In genomic region chr17:21043296-21044232, GRCh38 we compare ENCODE assay signal across 8 cellular contexts. TPM values are rescaled to one million over a fixed set of nuclear protein-coding genes. Genes with fewer than 3 reads are reported as not detected.
A peak's percentile ranks its signal among the peaks of the same experiment; 100 is the strongest.
DNase-seq lines count a peak whose midpoint lies in the region; ATAC-seq and TF ChIP-seq lines count a peak whose summit lies in the region.

No MANE protein-coding gene starts in this region.

- peak overlapping the region; percentile 93 for H3K27ac ChIP-seq in DOHH2 (ENCODE audit: low read depth, low read length)
- peak overlapping the region; percentile 92 for H3K27ac ChIP-seq in KMS-11
- H3K27ac ChIP-seq in osteoblast (ENCODE audit: low read depth, low read length) = peak overlapping the region; percentile 95
- H3K27ac ChIP-seq in thyroid gland = peak overlapping the region; percentile 93 to 99 (median 97)

- H3K4me3 ChIP-seq in DOHH2 (ENCODE audit: low read length) = peak overlapping the region; percentile 79
- H3K4me3 ChIP-seq in KMS-11 (IDR thresholded peaks at IDR 0.05; ENCODE audit: insufficient read depth, low read depth, low read length) = no peak overlapping the region
- H3K4me3 ChIP-seq in osteoblast (ENCODE audit: insufficient read depth, low read length) = peak overlapping the region; percentile 79
- peak overlapping the region in 2 of 3 donors; percentile 28 to 61 for H3K4me3 ChIP-seq in thyroid gland (replicated peaks in 1 of 3)

- peaks cover 20% of the 10 kb centered on the region for H4K20me1 ChIP-seq in DOHH2 (ENCODE audit: control insufficient read depth, insufficient read depth, low read depth, low read length)
- H4K20me1 ChIP-seq in KMS-11 (ENCODE audit: insufficient read depth) = peaks cover 4% of the 10 kb centered on the region; the same call in 1 of the 2 replicates
- H4K20me1 ChIP-seq in osteoblast (ENCODE audit: insufficient read depth, low read length) = peaks cover 28% of the 10 kb centered on the region

- H3K79me2 ChIP-seq in DOHH2 (ENCODE audit: control insufficient read depth, low read length) (peaks cover 42% of the 10 kb centered on the region), KMS-11 (ENCODE audit: insufficient read depth, low read depth) (peaks cover 36% of the 10 kb centered on the region), osteoblast (ENCODE audit: insufficient read depth, low read length) (peaks cover 41% of the 10 kb centered on the region)

- no peaks in the 10 kb centered on the region for H3K27me3 ChIP-seq in DOHH2 (ENCODE audit: control insufficient read depth, low read length)
- H3K27me3 ChIP-seq in KMS-11 (ENCODE audit: insufficient read depth, low read depth) = no peaks in the 10 kb centered on the region
- H3K27me3 ChIP-seq in osteoblast (ENCODE audit: insufficient read depth, low read length) = no peaks in the 10 kb centered on the region
- H3K27me3 ChIP-seq in thyroid gland = no peaks in the 10 kb centered on the region

- ATAC-seq in GM21717 (IDR thresholded peaks at IDR 0.05; ENCODE audit: unreplicated experiment) = peak; percentile 87

- H3K36me3 ChIP-seq in DOHH2 (ENCODE audit: control insufficient read depth, low read length) = peaks cover 37% of the 10 kb centered on the region
- H3K36me3 ChIP-seq in KMS-11 (ENCODE audit: insufficient read depth) = no peaks in the 10 kb centered on the region
- no peaks in the 10 kb centered on the region for H3K36me3 ChIP-seq in osteoblast (ENCODE audit: insufficient read depth, low read length)
- no peaks in the 10 kb centered on the region for H3K36me3 ChIP-seq in thyroid gland

- H2AFZ ChIP-seq in KMS-11 (ENCODE audit: low read depth) = peak overlapping the region; percentile 74
- peak overlapping the region; percentile 46 for H2AFZ ChIP-seq in osteoblast (ENCODE audit: low read length)

- H3K9me2 ChIP-seq in DOHH2 (replicated peaks; ENCODE audit: control insufficient read depth, low read length) = no peaks in the 10 kb centered on the region

- peaks cover 34% of the 10 kb centered on the region for H3K4me1 ChIP-seq in DOHH2 (ENCODE audit: control insufficient read depth, low read length)
- H3K4me1 ChIP-seq in KMS-11 (ENCODE audit: low read depth, poor library complexity, severe bottlenecking) = peaks cover 31% of the 10 kb centered on the region
- H3K4me1 ChIP-seq in osteoblast (ENCODE audit: insufficient read depth, low read length) = peaks cover 27% of the 10 kb centered on the region
- H3K4me1 ChIP-seq in thyroid gland = peaks cover 16 to 33% of the 10 kb centered on the region in 2 donors

- TF ChIP-seq CTCF in DOHH2 (IDR thresholded peaks at IDR 0.05; ENCODE audit: low read depth, low read length, poor library complexity, severe bottlenecking) = peak; percentile 85
- peak; percentile 68 for TF ChIP-seq CTCF in KMS-11 (conservative IDR thresholded peaks at IDR 0.05; ENCODE audit: low read depth, low read length)
- TF ChIP-seq CTCF in osteoblast (IDR thresholded peaks at IDR 0.05; ENCODE audit: extremely low read depth, low read depth, low read length) = peak; percentile 74
- peak; percentile 66 to 93 (median 82) for TF ChIP-seq CTCF in thyroid gland (IDR thresholded peaks at IDR 0.05)

- intact Hi-C loops in thyroid gland (cut with DNase I) = loop anchor here (5.0 to 10.0 kb wide), 2 partner anchors 169 to 241 kb away; partner anchors contain the start of genes MAP2K3 and TMEM11

- peak in 1 of 2 donors; percentile 61 for TF ChIP-seq POLR2A in thyroid gland (IDR thresholded peaks at IDR 0.05)

- peaks cover 12% of the 10 kb centered on the region for H3F3A ChIP-seq in DOHH2 (ENCODE audit: control insufficient read depth, insufficient read depth)

- peak overlapping the region; percentile 84 for H3K9ac ChIP-seq in KMS-11

- H3K4me2 ChIP-seq in DOHH2 (ENCODE audit: low read length) (peak overlapping the region; percentile 98), KMS-11 (peak overlapping the region; percentile 71), osteoblast (ENCODE audit: insufficient read depth, low read length) (peak overlapping the region; percentile 85)

- 3 to 5% methylated on average over 27 of the region's 50 CpGs for WGBS in thyroid gland, 2 donors

- DNase-seq in RPMI7951 (ENCODE audit: low read depth) (peak; percentile 97), activated gamma-delta T cell (lab: John Stamatoyannopoulos, UW) (peak; percentile 97), foreskin melanocyte (peak; percentile 96), osteoblast (ENCODE audit: insufficient read length, low spot score, missing footprints) (no peak), thyroid gland (peak; percentile 99)

- H3K9me3 ChIP-seq in DOHH2 (ENCODE audit: control insufficient read depth, insufficient read depth, low read length) (no peaks in the 10 kb centered on the region), osteoblast (ENCODE audit: low read depth, low read length) (no peaks in the 10 kb centered on the region), thyroid gland (no peaks in the 10 kb centered on the region)

RNA-seq across cellular contexts. Expression of gene USP22, which starts 0.8 kb away (rescaled TPM):
- 133 and 152 TPM in 2 replicates for total RNA-seq in RPMI7951 (2014; rRNA removed; shearing (Covaris generic))
- total RNA-seq in osteoblast (271 and 293 TPM in 2 replicates), thyroid gland (100 to 1,000 TPM; 127 to 262 (median 197) TPM)
